21 cellular contexts compared by ENCODE assay signal in the genomic region with DNA sequence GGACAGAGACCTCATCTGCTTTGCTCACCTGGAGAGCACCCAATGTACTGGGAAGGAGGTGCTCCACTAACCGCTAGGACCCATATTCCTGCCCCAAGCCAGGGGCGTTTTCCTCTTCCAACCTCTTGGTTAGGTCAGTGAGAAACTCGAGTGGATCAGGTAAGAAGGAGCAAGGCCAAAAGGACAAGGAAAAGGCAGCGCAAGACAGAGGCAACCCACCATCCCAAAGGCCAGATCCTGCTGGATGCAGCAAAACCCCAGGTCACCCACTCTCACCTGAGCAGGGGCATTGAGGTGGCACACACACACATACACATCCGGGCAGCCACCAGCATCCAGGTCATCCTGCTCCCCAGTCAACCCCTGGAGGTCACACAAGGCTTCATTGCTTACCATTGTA.
DNase-seq lines count a peak whose midpoint lies in the region; ATAC-seq, FAIRE-seq and TF ChIP-seq lines count a peak whose summit lies in the region.
"Had no signal": no experiment of that assay in that cellular context is flagged by ENCODE, and none has a peak within 500 bp of the region (broad histone marks: within the 10 kb centered on the region; RNA-seq: fewer than 3 reads in every experiment).

No MANE protein-coding gene starts in this region.

- FAIRE-seq in HepG2 (lab: Jason Lieb, UNC): no peak
- FAIRE-seq: endothelial cell of umbilical vein had no signal

- H4K12ac ChIP-seq in trophoblast cell (ENCODE audit: low read depth, low read length): no peak overlapping the region

- H3K9me3 ChIP-seq in PC-9 (ENCODE audit: insufficient read depth, low read depth) (no peaks in the 10 kb centered on the region), HepG2 (ENCODE audit: low read length) (no peaks in the 10 kb centered on the region), upper lobe of right lung (no peaks in the 10 kb centered on the region), trophoblast cell (ENCODE audit: insufficient read depth, low read depth, low read length) (peaks cover 2% of the 10 kb centered on the region), SJCRH30 (replicated peaks) (no peaks in the 10 kb centered on the region)
- H3K9me3 ChIP-seq: BE2C, right lobe of liver had no signal

- POLR2A ChIA-PET in PC-9 (lab: Charles Lee; ENCODE audit: unreplicated experiment): no interaction called here
- POLR2A ChIA-PET in HepG2 (lab: Yijun Ruan, JAX): no interaction called here

- H2BK5ac ChIP-seq in trophoblast cell (ENCODE audit: low read depth, low read length, poor library complexity): no peak overlapping the region

- H3K4me2 ChIP-seq in PC-9: peak overlapping the region; percentile 44
- H3K4me2 ChIP-seq in HepG2 (ENCODE audit: low read depth, low read length): 0 out of 2 replicates have a peak overlapping the region, but pooled peaks have one; percentile 27
- H3K4me2 ChIP-seq in trophoblast cell (ENCODE audit: low read length): no peak overlapping the region

- in situ Hi-C loops in HepG2 (cut with HindIII; ENCODE audit: extremely low pct_ligation_motif_present, low pct_unique_long_range_greater_than_20kb): loop anchor here (10.0 kb wide), 1 partner anchor 113 kb away; no protein-coding TSS in a partner anchor

- H3K27me3 ChIP-seq in PC-9 (ENCODE audit: insufficient read depth, low read depth): no peaks in the 10 kb centered on the region
- peaks cover 3 to 42% of the 10 kb centered on the region in 2 experiments; a peak in 4 of 5 replicates for H3K27me3 ChIP-seq in HepG2 (ENCODE audit: control insufficient read depth in 1 of 2, insufficient read depth in 2 of 2, low read length in 2 of 2)
- H3K27me3 ChIP-seq in upper lobe of right lung: peaks cover 18% of the 10 kb centered on the region
- H3K27me3 ChIP-seq in trophoblast cell (ENCODE audit: insufficient read depth, low read length): no peaks in the 10 kb centered on the region
- H3K27me3 ChIP-seq in SJCRH30: no peaks in the 10 kb centered on the region
- H3K27me3 ChIP-seq: BE2C, cardiac muscle cell, right lobe of liver had no signal

- H2AFZ ChIP-seq in PC-9: no peak overlapping the region
- no peak overlapping the region for H2AFZ ChIP-seq in HepG2 (ENCODE audit: low read length)
- H2AFZ ChIP-seq in trophoblast cell (ENCODE audit: insufficient read depth, low read length, poor library complexity): no peak overlapping the region
- H2AFZ ChIP-seq: GM23248 had no signal

- no peak overlapping the region for H2BK120ac ChIP-seq in trophoblast cell (ENCODE audit: insufficient read depth, low read length, poor library complexity)

- no TSS peak for BruUV-seq in PC-9 (replicated peaks; lab: Mats Ljungman, UMichigan)
- no TSS peak for BruUV-seq in HepG2 (replicated peaks; lab: Mats Ljungman, UMichigan)

- H3K9ac ChIP-seq in HepG2 (ENCODE audit: insufficient read depth, low read depth, low read length) (no peak overlapping the region), trophoblast cell (ENCODE audit: low read length) (no peak overlapping the region)
- H3K9ac ChIP-seq: GM23248 had no signal

- no peaks in the 10 kb centered on the region for H3F3A ChIP-seq in PC-9 (ENCODE audit: insufficient read depth, low read depth)

- H4K8ac ChIP-seq in trophoblast cell (ENCODE audit: low read depth, low read length): no peak overlapping the region

- TF ChIP-seq CTCF in PC-9 (conservative IDR thresholded peaks at IDR 0.05) (no peak), HepG2 (CRISPR knock-in tag; IDR thresholded peaks at IDR 0.05) (no peak), upper lobe of right lung (IDR thresholded peaks at IDR 0.05) (no peak), foreskin fibroblast (IDR thresholded peaks at IDR 0.05; ENCODE audit: low read depth, low read length) (no peak)

- H3K4me3 ChIP-seq in PC-9: no peak overlapping the region
- H3K4me3 ChIP-seq in HepG2 (replicated peaks in 1 of 3; ENCODE audit: insufficient read depth in 1 of 3, low read depth in 2 of 3, low read length in 3 of 3): no peak overlapping the region
- H3K4me3 ChIP-seq in upper lobe of right lung: no peak overlapping the region
- H3K4me3 ChIP-seq in trophoblast cell (ENCODE audit: low read depth, low read length): no peak overlapping the region
- H3K4me3 ChIP-seq in foreskin fibroblast (ENCODE audit: low read depth in 1 of 2, low read length in 2 of 2): no peak overlapping the region
- no peak overlapping the region for H3K4me3 ChIP-seq in SJCRH30
- H3K4me3 ChIP-seq: cardiac muscle cell, GM23248, right lobe of liver had no signal

- H3K36me3 ChIP-seq in PC-9 (ENCODE audit: low read depth): no peaks in the 10 kb centered on the region
- no peaks in the 10 kb centered on the region for H3K36me3 ChIP-seq in HepG2 (replicated peaks in 1 of 2; ENCODE audit: control insufficient read depth in 1 of 2, insufficient read depth in 2 of 2, low read length in 2 of 2)
- no peaks in the 10 kb centered on the region for H3K36me3 ChIP-seq in upper lobe of right lung
- H3K36me3 ChIP-seq in trophoblast cell (ENCODE audit: control insufficient read depth in 1 of 2, insufficient read depth in 2 of 2, low read length in 2 of 2): no peaks in the 10 kb centered on the region
- H3K36me3 ChIP-seq in SJCRH30: no peaks in the 10 kb centered on the region
- H3K36me3 ChIP-seq: BE2C, cardiac muscle cell, right lobe of liver had no signal

- CTCF ChIA-PET in PC-9 (lab: Charles Lee): no interaction called here
- CTCF ChIA-PET in HepG2 (lab: Yijun Ruan, JAX; ENCODE audit: low intra/inter-chr PET ratio, low total read pairs): no interaction called here

- TF ChIP-seq EP300 in HepG2 (IDR thresholded peaks at IDR 0.05; ENCODE audit: low read depth in 2 of 2, low read length in 2 of 2) (no peak), HepG2 (CRISPR knock-in tag; IDR thresholded peaks at IDR 0.05; ENCODE audit: borderline replicate concordance) (no peak)

- no peak overlapping the region for H3K14ac ChIP-seq in trophoblast cell (ENCODE audit: low read length)

- H4K20me1 ChIP-seq in PC-9 (ENCODE audit: insufficient read depth) (no peaks in the 10 kb centered on the region), HepG2 (ENCODE audit: insufficient read depth, low read length) (no peaks in the 10 kb centered on the region)

- H3K79me2 ChIP-seq in PC-9 (ENCODE audit: low read depth) (no peaks in the 10 kb centered on the region), HepG2 (ENCODE audit: insufficient read depth, low read length) (no peaks in the 10 kb centered on the region), trophoblast cell (ENCODE audit: control insufficient read depth, insufficient read depth, low read length, poor library complexity) (no peaks in the 10 kb centered on the region)

- 25% methylated on average over 4 of the region's 5 CpGs for WGBS in HepG2 (ENCODE audit: low lambda C conversion rate)
- no CpG with 5 or more reads among the region's 5 CpGs for WGBS in trophoblast cell (ENCODE audit: extremely low coverage, insufficient coverage, insufficient read length)

- ATAC-seq in HepG2 (peak; percentile 12; the same call in 2 of the 3 replicates), upper lobe of right lung (no peak)

- H3K4ac ChIP-seq in trophoblast cell (ENCODE audit: low read depth, low read length): no peak overlapping the region

- H4K91ac ChIP-seq in trophoblast cell (ENCODE audit: low read depth, low read length): no peak overlapping the region

- DNase-seq in activated effector memory CD4-positive, alpha-beta T cell treated with anti-CD3 and anti-CD28 coated beads, Interleukin-2, amount 50 U/mL, for 16 hours: peak; percentile 49
- DNase-seq in activated effector memory CD4-positive, alpha-beta T cell treated with Interleukin-2 at 50 U/mL for 16 hours: no peak
- no peak for DNase-seq in PC-9
- DNase-seq in HepG2 (ENCODE audit: low spot score): no peak
- DNase-seq in upper lobe of right lung: peak; percentile 47
- no peak for DNase-seq in trophoblast cell
- DNase-seq in foreskin fibroblast: no peak
- no peak for DNase-seq in SJCRH30
- DNase-seq: NCI-H446; NCI-H774; SHP77; stimulated activated CD4-positive, alpha-beta T cell treated with anti-CD3 and anti-CD28 coated beads, Interleukin-4, amount 100 ng/mL, for 4 hours; stimulated activated naive CD4-positive, alpha-beta T cell; SW 1271; T-helper 9 cell had no signal

- intact Hi-C loops in PC-9 (cut with micrococcal nuclease; ENCODE audit: unreplicated experiment) (loop anchor here (5.0 kb wide), 1 partner anchor 101 kb away; no protein-coding TSS in a partner anchor), HepG2 (cut with micrococcal nuclease; ENCODE audit: unreplicated experiment) (loop anchor here (5.0 kb wide), 1 partner anchor 116 kb away; no protein-coding TSS in a partner anchor), upper lobe of right lung (cut with DNase I) (no loop called here)

- no peaks in the 10 kb centered on the region for H3K9me2 ChIP-seq in PC-9 (ENCODE audit: insufficient read depth)

- no peak overlapping the region for H2BK12ac ChIP-seq in trophoblast cell (ENCODE audit: low read length)

- H3K23ac ChIP-seq in trophoblast cell (ENCODE audit: low read length): no peak overlapping the region

- no peak for TF ChIP-seq RAD21 in HepG2 (CRISPR knock-in tag; IDR thresholded peaks at IDR 0.05)

- H3K4me1 ChIP-seq in PC-9 (replicated peaks; ENCODE audit: insufficient read depth): no peaks in the 10 kb centered on the region
- no peaks in the 10 kb centered on the region for H3K4me1 ChIP-seq in HepG2 (ENCODE audit: insufficient read depth, low read length)
- H3K4me1 ChIP-seq in upper lobe of right lung: no peaks in the 10 kb centered on the region
- no peaks in the 10 kb centered on the region for H3K4me1 ChIP-seq in trophoblast cell (ENCODE audit: control insufficient read depth in 1 of 2, insufficient read depth in 2 of 2, low read length in 2 of 2)
- H3K4me1 ChIP-seq in SJCRH30: no peaks in the 10 kb centered on the region
- H3K4me1 ChIP-seq: right lobe of liver had no signal

- no peak overlapping the region for H3K18ac ChIP-seq in trophoblast cell (ENCODE audit: low read length)

- no peak overlapping the region for H3K27ac ChIP-seq in PC-9
- no peak overlapping the region for H3K27ac ChIP-seq in HepG2 (ENCODE audit: extremely low read length, insufficient read depth, low read length)
- no peak overlapping the region for H3K27ac ChIP-seq in upper lobe of right lung
- H3K27ac ChIP-seq in trophoblast cell (ENCODE audit: low read depth, low read length): no peak overlapping the region
- H3K27ac ChIP-seq in SJCRH30: no peak overlapping the region
- H3K27ac ChIP-seq: cardiac muscle cell, GM23248, right lobe of liver, VCaP had no signal

- TF ChIP-seq POLR2A in HepG2 (IDR thresholded peaks at IDR 0.05; ENCODE audit: insufficient read depth in 1 of 2, low read depth in 2 of 2, low read length in 2 of 2): no peak

- no peak overlapping the region for H2AK5ac ChIP-seq in trophoblast cell (ENCODE audit: low read length)

- no peaks in the 10 kb centered on the region for H3K79me1 ChIP-seq in trophoblast cell (ENCODE audit: low read length)

TF ChIP-seq in HepG2, 621 proteins besides CTCF, POLR2A, EP300 and RAD21 (continues in another document):
- TF ChIP-seq HNRNPL (IDR thresholded peaks at IDR 0.05; ENCODE audit: low read depth, low read length) (no peak), ZC3H4 (CRISPR knock-in tag; IDR thresholded peaks at IDR 0.05; ENCODE audit: borderline replicate concordance) (no peak)

Comparison
In these comparisons a context has a peak if more than half of its experiments do, and no peak if none do; other contexts are left out.
1. DNase-seq: peak in activated effector memory CD4-positive, alpha-beta T cell treated with anti-CD3 and anti-CD28 coated beads, Interleukin-2, amount 50 U/mL, for 16 hours (single experiment) and upper lobe of right lung (single experiment); none in activated effector memory CD4-positive, alpha-beta T cell treated with Interleukin-2 at 50 U/mL for 16 hours (single experiment), PC-9 (0 of 2), HepG2 (single experiment), trophoblast cell (0 of 2), foreskin fibroblast (0 of 2) and SJCRH30 (0 of 2).